8 cellular contexts compared by ENCODE assay signal in the genomic region with DNA sequence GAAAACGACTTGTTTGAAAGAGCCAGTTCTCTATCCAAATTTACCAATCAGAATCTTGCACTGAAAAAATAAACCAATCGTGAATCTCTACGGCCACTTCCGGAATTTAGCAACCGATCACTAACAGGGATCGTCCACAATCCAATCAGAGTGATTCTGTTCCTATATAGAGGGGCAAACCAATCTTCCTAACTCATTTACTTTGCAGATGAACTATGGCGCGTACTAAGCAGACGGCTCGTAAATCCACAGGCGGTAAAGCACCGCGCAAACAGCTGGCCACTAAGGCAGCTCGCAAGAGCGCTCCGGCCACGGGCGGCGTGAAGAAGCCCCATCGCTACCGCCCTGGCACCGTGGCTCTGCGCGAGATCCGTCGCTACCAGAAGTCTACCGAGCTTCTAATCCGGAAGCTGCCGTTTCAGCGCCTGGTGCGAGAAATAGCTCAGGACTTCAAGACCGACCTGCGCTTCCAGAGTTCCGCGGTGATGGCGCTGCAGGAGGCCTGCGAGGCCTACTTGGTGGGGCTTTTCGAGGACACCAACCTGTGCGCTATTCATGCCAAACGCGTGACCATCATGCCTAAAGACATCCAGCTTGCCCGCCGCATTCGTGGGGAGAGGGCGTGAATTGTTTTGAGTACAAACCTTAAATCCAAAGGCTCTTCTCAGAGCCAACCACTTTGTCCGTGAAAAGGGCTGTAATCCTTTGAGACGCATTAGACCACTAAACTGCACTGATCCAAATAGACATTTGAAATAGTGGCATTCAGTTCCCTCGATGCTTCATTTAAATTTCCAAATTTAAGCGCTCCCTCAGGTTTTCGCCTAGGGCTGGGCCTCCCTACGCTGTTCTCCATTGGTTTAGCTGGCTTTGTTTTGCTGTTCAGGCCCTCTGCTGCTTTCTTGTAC.
DNase-seq lines count a peak whose midpoint lies in the region; ATAC-seq, FAIRE-seq and TF ChIP-seq lines count a peak whose summit lies in the region.

No MANE protein-coding gene starts in this region.

- no peaks in the 10 kb centered on the region for H3K9me1 ChIP-seq in endothelial cell of umbilical vein (replicated peaks; ENCODE audit: control insufficient read depth, extremely low read depth, insufficient read depth, low read length)

- peak; percentile 64 for FAIRE-seq in endothelial cell of umbilical vein (lab: Jason Lieb, UNC)

- H4K20me1 ChIP-seq in endothelial cell of umbilical vein (replicated peaks; ENCODE audit: control insufficient read depth, extremely low read depth, insufficient read depth, low read length), result no peaks in the 10 kb centered on the region

- H3K4me3 ChIP-seq in endothelial cell of umbilical vein (replicated peaks in 1 of 3; ENCODE audit: insufficient read depth in 1 of 3, low read depth in 1 of 3, low read length in 3 of 3) (peak overlapping the region in 2 of 3 experiments; percentile 47 to 94), mucosa of rectum (ENCODE audit: low read length in 2 of 2) (peak overlapping the region; percentile 71 to 88)

- BruUV-seq in endothelial cell of umbilical vein (replicated peaks; lab: Mats Ljungman, UMichigan), result TSS peak; percentile 75

- H3K36me3 ChIP-seq in endothelial cell of umbilical vein (ENCODE audit: control insufficient read depth in 2 of 2, extremely low read depth in 1 of 2, insufficient read depth in 2 of 2, low read length in 2 of 2) (peaks cover 0 to 1% of the 10 kb centered on the region in 2 experiments), mucosa of rectum (ENCODE audit: control insufficient read depth in 2 of 2, insufficient read depth in 2 of 2, low read length in 2 of 2) (peaks cover 0 to 6% of the 10 kb centered on the region in 2 donors)

- peak; percentile 80 for TF ChIP-seq POLR2A in endothelial cell of umbilical vein (IDR thresholded peaks at IDR 0.05; ENCODE audit: low read depth, low read length)

- in situ Hi-C loops in ACHN (cut with HindIII; ENCODE audit: low pct_ligation_motif_present, low pct_unique_long_range_greater_than_20kb, low sequenced_read_pairs), result no loop called here

- peak overlapping the region; percentile 10 for H2AFZ ChIP-seq in endothelial cell of umbilical vein (ENCODE audit: low read depth, low read length)

- CTCF ChIA-PET in endothelial cell of umbilical vein (lab: Charles Lee), result interaction anchor here (2.9 to 5.2 kb wide), 2 partner anchors 8 to 25 kb away, joined by 13 to 28 read pairs; a partner anchor contains a TSS

- H3K27ac ChIP-seq in endothelial cell of umbilical vein (ENCODE audit: insufficient read depth, low read depth, low read length) (peak overlapping the region; percentile 96), mucosa of rectum (ENCODE audit: low read depth in 2 of 2, low read length in 2 of 2) (peak overlapping the region; percentile 52 to 82)

- POLR2A ChIA-PET in endothelial cell of umbilical vein (lab: Charles Lee), result interaction anchor here (1.2 to 3.0 kb wide), 4 partner anchors 9 to 30 kb away, joined by 3 to 19 read pairs (median 16); a partner anchor contains a TSS

- TF ChIP-seq CTCF in endothelial cell of umbilical vein (IDR thresholded peaks at IDR 0.05; ENCODE audit: extremely low read depth in 1 of 2, insufficient read depth in 1 of 2, low read depth in 1 of 2, low read length in 2 of 2), result peak; percentile 7 to 18

- H3K4me1 ChIP-seq in endothelial cell of umbilical vein (ENCODE audit: control insufficient read depth, extremely low read depth, insufficient read depth, low read length), result peaks cover 14% of the 10 kb centered on the region
- no peaks in the 10 kb centered on the region for H3K4me1 ChIP-seq in mucosa of rectum (ENCODE audit: control insufficient read depth in 2 of 2, insufficient read depth in 2 of 2, low read length in 2 of 2)

- no peaks in the 10 kb centered on the region for H3K79me2 ChIP-seq in endothelial cell of umbilical vein (ENCODE audit: control insufficient read depth, insufficient read depth, low read length)

- ATAC-seq in HG03565 (IDR thresholded peaks at IDR 0.05; ENCODE audit: unreplicated experiment) (no peak), HG02678 (IDR thresholded peaks at IDR 0.05; ENCODE audit: unreplicated experiment) (no peak)

- no peaks in the 10 kb centered on the region for H3K9me3 ChIP-seq in endothelial cell of umbilical vein (replicated peaks; ENCODE audit: control insufficient read depth, insufficient read depth, low read length)
- H3K9me3 ChIP-seq in mucosa of rectum (ENCODE audit: control insufficient read depth in 2 of 2, low read length in 2 of 2), result peaks cover 0 to 2% of the 10 kb centered on the region in 2 donors

- dilution Hi-C loops in endothelial cell of umbilical vein (cut with MboI; ENCODE audit: extremely low pct_ligation_motif_present, low sequenced_read_pairs), result no loop called here

- H3K4me2 ChIP-seq in endothelial cell of umbilical vein (ENCODE audit: insufficient read depth, low read length), result peak overlapping the region; percentile 96

- DNase-seq in ACHN (peak; percentile 69), NCI-H1417 treated with DMSO at 0.1 percent for 48 hours (lab: John Stamatoyannopoulos, UW) (peak; percentile 33), endothelial cell of umbilical vein (ENCODE audit: low read depth, low spot score) (peak; percentile 89), NCI-H2081 (lab: John Stamatoyannopoulos, UW) (no peak), NCI-H226 (no peak)

- intact Hi-C loops in endothelial cell of umbilical vein (cut with micrococcal nuclease), result loop anchor here (1.0 to 2.0 kb wide), 6 partner anchors 8 to 60 kb away; a partner anchor contains a TSS

- H3K27me3 ChIP-seq in endothelial cell of umbilical vein (ENCODE audit: control insufficient read depth in 2 of 2, insufficient read depth in 2 of 2, low read length in 2 of 2) (no peaks in the 10 kb centered on the region), mucosa of rectum (ENCODE audit: control insufficient read depth in 2 of 2, insufficient read depth in 2 of 2, low read length in 2 of 2) (no peaks in the 10 kb centered on the region)

- H3K9ac ChIP-seq in endothelial cell of umbilical vein (replicated peaks; ENCODE audit: extremely low read depth, insufficient read depth, low read length) (peak overlapping the region; percentile 96), mucosa of rectum (ENCODE audit: low read depth in 1 of 2, low read length in 2 of 2) (peak overlapping the region in 1 of 2 donors; percentile 57)

TF ChIP-seq in endothelial cell of umbilical vein, 7 proteins besides CTCF, POLR2A, EP300 and RAD21:
- peak; percentile 51 for TF ChIP-seq POLR2AphosphoS5 (IDR thresholded peaks at IDR 0.05; ENCODE audit: insufficient read depth, low read depth, low read length)
- no peak for TF ChIP-seq JUN (IDR thresholded peaks at IDR 0.05; ENCODE audit: borderline replicate concordance, insufficient read depth, insufficient read length, low read depth)
- no peak for TF ChIP-seq FOS (IDR thresholded peaks at IDR 0.05; ENCODE audit: borderline replicate concordance, insufficient read depth, low read length)
- no peak for TF ChIP-seq EZH2 (IDR thresholded peaks at IDR 0.05; ENCODE audit: borderline replicate concordance, low read depth, low read length, severe bottlenecking)

Comparison
In these comparisons a context has a peak if more than half of its experiments do, and no peak if none do; other contexts are left out.
1. DNase-seq: peak in ACHN (single experiment), NCI-H1417 treated with DMSO at 0.1 percent for 48 hours (single experiment) and endothelial cell of umbilical vein (single experiment); none in NCI-H2081 (0 of 2) and NCI-H226 (single experiment).